ENCODE assay signal across 18 cellular contexts in genomic region chr11:129273322-129273721, GRCh38.
DNase-seq lines count a peak whose midpoint lies in the region; ATAC-seq, FAIRE-seq and TF ChIP-seq lines count a peak whose summit lies in the region.
"Had no signal": no experiment of that assay in that cellular context is flagged by ENCODE, and none has a peak within 500 bp of the region (broad histone marks: within the 10 kb centered on the region; RNA-seq: fewer than 3 reads in every experiment).

No MANE protein-coding gene starts in this region.

- H3K9me3 ChIP-seq in liver (ENCODE audit: control insufficient read depth in 4 of 4, low read length in 3 of 4) (no peaks in the 10 kb centered on the region), HepG2 (ENCODE audit: low read length) (no peaks in the 10 kb centered on the region)
- peaks cover 0 to 7% (median under 1%) of the 10 kb centered on the region in 11 experiments; a peak in 3 of 22 replicates for H3K9me3 ChIP-seq in BLaER1 treated with 17β-estradiol and CSF1 and Interleukin-3, amounts not matched to agents 10 nM and 100 nM (replicated peaks in 1 of 11)
- H3K9me3 ChIP-seq: Caco-2 had no signal

- H3K27ac ChIP-seq in liver (ENCODE audit: low read depth in 1 of 2, low read length in 2 of 2) (no peak overlapping the region), HepG2 (ENCODE audit: extremely low read length, insufficient read depth, low read length) (no peak overlapping the region), VCaP (peak overlapping the region; percentile 90)
- H3K27ac ChIP-seq in BLaER1 treated with 17β-estradiol and CSF1 and Interleukin-3, amounts not matched to agents 10 nM and 100 nM = no peak overlapping the region

- no peaks in the 10 kb centered on the region for H3K27me3 ChIP-seq in liver (ENCODE audit: control insufficient read depth in 4 of 4, insufficient read depth in 4 of 4, low read length in 3 of 4)
- H3K27me3 ChIP-seq in HepG2 (ENCODE audit: control insufficient read depth in 1 of 2, insufficient read depth in 2 of 2, low read length in 2 of 2) = no peaks in the 10 kb centered on the region
- no peaks in the 10 kb centered on the region for H3K27me3 ChIP-seq in BLaER1 treated with 17β-estradiol and CSF1 and Interleukin-3, amounts not matched to agents 10 nM and 100 nM

- ATAC-seq in HepG2 = no peak
- no peak for ATAC-seq in naive B cell (ENCODE audit: low read depth in 2 of 2)
- ATAC-seq in HG02759 (IDR thresholded peaks at IDR 0.05; ENCODE audit: unreplicated experiment) = no peak
- ATAC-seq: GM23338, HCT116 had no signal

- no peak for FAIRE-seq in HepG2 (lab: Jason Lieb, UNC)
- FAIRE-seq: G401.6, GM12892 had no signal

- H3K4me1 Mint-ChIP-seq in naive B cell = peaks cover 57 to 85% (median 79%) of the 10 kb centered on the region in 3 donors

- peak overlapping the region in 3 of 6 donors; percentile 15 to 95 (median 73) for H3K27ac Mint-ChIP-seq in naive B cell
- H3K27ac Mint-ChIP-seq: CD4-positive, alpha-beta memory T cell; GM23338; H9 had no signal

- CTCF ChIA-PET in HepG2 (lab: Yijun Ruan, JAX; ENCODE audit: low intra/inter-chr PET ratio, low total read pairs) = no interaction called here

- no peak for TF ChIP-seq EP300 in HepG2 (IDR thresholded peaks at IDR 0.05; ENCODE audit: low read depth in 2 of 2, low read length in 2 of 2)
- no peak for TF ChIP-seq EP300 in HepG2 (CRISPR knock-in tag; IDR thresholded peaks at IDR 0.05; ENCODE audit: borderline replicate concordance)

- no TSS peak for BruUV-seq in HepG2 (replicated peaks; lab: Mats Ljungman, UMichigan)

- no peak overlapping the region for H3K4me3 ChIP-seq in liver (ENCODE audit: low read depth in 1 of 3, low read length in 3 of 3)
- H3K4me3 ChIP-seq in HepG2 (replicated peaks in 1 of 3; ENCODE audit: insufficient read depth in 1 of 3, low read depth in 2 of 3, low read length in 3 of 3) = no peak overlapping the region
- no peak overlapping the region for H3K4me3 ChIP-seq in BLaER1 treated with 17β-estradiol and CSF1 and Interleukin-3, amounts not matched to agents 10 nM and 100 nM
- H3K4me3 ChIP-seq: GM23338 had no signal

- H3K36me3 Mint-ChIP-seq in naive B cell = no peaks in the 10 kb centered on the region
- H3K36me3 Mint-ChIP-seq: CD4-positive, alpha-beta memory T cell had no signal

- TF ChIP-seq RAD21 in liver (IDR thresholded peaks at IDR 0.05) (peak in 1 of 2 donors; percentile 18), HepG2 (CRISPR knock-in tag; IDR thresholded peaks at IDR 0.05) (no peak)

- peaks cover 28% of the 10 kb centered on the region for H4K20me1 ChIP-seq in HepG2 (ENCODE audit: insufficient read depth, low read length)
- H4K20me1 ChIP-seq in BLaER1 treated with 17β-estradiol and CSF1 and Interleukin-3, amounts not matched to agents 10 nM and 100 nM = peaks cover 0 to 64% (median 14%) of the 10 kb centered on the region in 11 experiments; a peak in 11 of 22 replicates

- no peak for TF ChIP-seq POLR2A in HepG2 (IDR thresholded peaks at IDR 0.05; ENCODE audit: insufficient read depth in 1 of 2, low read depth in 2 of 2, low read length in 2 of 2)

- TF ChIP-seq CTCF in liver (IDR thresholded peaks at IDR 0.05; ENCODE audit: low read depth, low read length, missing input control) (no peak), HepG2 (CRISPR knock-in tag; IDR thresholded peaks at IDR 0.05) (no peak), VCaP (conservative IDR thresholded peaks at IDR 0.05) (no peak)

- in situ Hi-C loops in HepG2 (cut with HindIII; ENCODE audit: extremely low pct_ligation_motif_present, low pct_unique_long_range_greater_than_20kb) = no loop called here

- peaks cover 7 to 75% (median 63%) of the 10 kb centered on the region in 4 donors for H3K4me1 ChIP-seq in liver (ENCODE audit: control insufficient read depth in 4 of 4, insufficient read depth in 4 of 4, low read length in 3 of 4)
- peaks cover 63% of the 10 kb centered on the region for H3K4me1 ChIP-seq in HepG2 (ENCODE audit: insufficient read depth, low read length)
- H3K4me1 ChIP-seq in BLaER1 treated with 17β-estradiol and CSF1 and Interleukin-3, amounts not matched to agents 10 nM and 100 nM = peaks cover 17 to 74% (median 57%) of the 10 kb centered on the region in 10 experiments

- no peak overlapping the region for H2AFZ ChIP-seq in HepG2 (ENCODE audit: low read length)
- H2AFZ ChIP-seq: GM23338 had no signal

- H3K4me2 ChIP-seq in HepG2 (ENCODE audit: low read depth, low read length) = no peak overlapping the region
- peak overlapping the region in 9 of 11 experiments; percentile 19 to 57 (median 42); a peak in 11 of 22 replicates for H3K4me2 ChIP-seq in BLaER1 treated with 17β-estradiol and CSF1 and Interleukin-3, amounts not matched to agents 10 nM and 100 nM
- H3K4me2 ChIP-seq: GM23338 had no signal

- DNase-seq in HepG2 (ENCODE audit: low spot score) (no peak), naive B cell (no peak), NCI-H446 (lab: John Stamatoyannopoulos, UW) (no peak)
- DNase-seq in activated T-cell treated with anti-CD3 and anti-CD28 coated beads, Interleukin-2, amount 50 U/mL, for 48 hours = no peak
- DNase-seq: C1 segment of cervical spinal cord; Caco-2; CD4-positive, alpha-beta memory T cell; DMS153; DND-41; H9 had no signal

- H3K27me3 Mint-ChIP-seq in naive B cell = peaks cover 0 to 3% (median 0%) of the 10 kb centered on the region in 3 donors

- H3K9ac ChIP-seq in liver (ENCODE audit: low read depth in 1 of 2, low read length in 2 of 2) = no peak overlapping the region
- H3K9ac ChIP-seq in HepG2 (ENCODE audit: insufficient read depth, low read depth, low read length) = no peak overlapping the region
- no peak overlapping the region for H3K9ac ChIP-seq in BLaER1 treated with 17β-estradiol and CSF1 and Interleukin-3, amounts not matched to agents 10 nM and 100 nM

- no peaks in the 10 kb centered on the region for H3K9me3 Mint-ChIP-seq in naive B cell
- H3K9me3 Mint-ChIP-seq: GM23338, H9 had no signal

- H3K79me2 ChIP-seq in HepG2 (ENCODE audit: insufficient read depth, low read length) = peaks cover 92% of the 10 kb centered on the region

- peak overlapping the region in 6 of 8 donors; percentile 57 to 86 (median 74) for H3K4me3 Mint-ChIP-seq in naive B cell
- H3K4me3 Mint-ChIP-seq: CD4-positive, alpha-beta memory T cell; GM23338; H9 had no signal

- no peaks in the 10 kb centered on the region for H3K36me3 ChIP-seq in liver (ENCODE audit: control insufficient read depth in 4 of 4, insufficient read depth in 3 of 4, low read depth in 1 of 4, low read length in 3 of 4)
- H3K36me3 ChIP-seq in HepG2 (replicated peaks in 1 of 2; ENCODE audit: control insufficient read depth in 1 of 2, insufficient read depth in 2 of 2, low read length in 2 of 2) = no peaks in the 10 kb centered on the region
- peaks cover 0 to 12% (median 0%) of the 10 kb centered on the region in 11 experiments; a peak in 1 of 22 replicates for H3K36me3 ChIP-seq in BLaER1 treated with 17β-estradiol and CSF1 and Interleukin-3, amounts not matched to agents 10 nM and 100 nM

- POLR2A ChIA-PET in HepG2 (lab: Yijun Ruan, JAX) = no interaction called here

- intact Hi-C loops in HepG2 (cut with micrococcal nuclease; ENCODE audit: unreplicated experiment) = no loop called here

TF ChIP-seq in liver, 16 proteins besides CTCF, POLR2A, EP300 and RAD21 (continues in another document):
- TF ChIP-seq, protein P1, sequence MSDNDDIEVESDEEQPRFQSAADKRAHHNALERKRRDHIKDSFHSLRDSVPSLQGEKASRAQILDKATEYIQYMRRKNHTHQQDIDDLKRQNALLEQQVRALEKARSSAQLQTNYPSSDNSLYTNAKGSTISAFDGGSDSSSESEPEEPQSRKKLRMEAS (IDR thresholded peaks at IDR 0.05) = no peak
- TF ChIP-seq EGR1 (IDR thresholded peaks at IDR 0.05; ENCODE audit: low read depth in 2 of 2) (no peak), NR2F2 (IDR thresholded peaks at IDR 0.05) (no peak), HNF4G (IDR thresholded peaks at IDR 0.05) (peak; percentile 11), HNF4A (conservative IDR thresholded peaks at IDR 0.05) (peak; percentile 87 to 88), RXRA (IDR thresholded peaks at IDR 0.05) (peak; percentile 35 to 75)

TF ChIP-seq in HepG2, 621 proteins besides CTCF, POLR2A, EP300 and RAD21 (continues in another document):
- TF ChIP-seq ZNF446 (CRISPR knock-in tag; IDR thresholded peaks at IDR 0.05) (no peak), ZNF10 (CRISPR knock-in tag; IDR thresholded peaks at IDR 0.05; ENCODE audit: borderline replicate concordance, low read depth) (no peak), NFE2 (CRISPR knock-in tag; IDR thresholded peaks at IDR 0.05) (no peak), ZNF766 (CRISPR knock-in tag; IDR thresholded peaks at IDR 0.05; ENCODE audit: borderline replicate concordance) (no peak), KLF11 (CRISPR knock-in tag; IDR thresholded peaks at IDR 0.05) (no peak)
- TF ChIP-seq, protein P2, sequence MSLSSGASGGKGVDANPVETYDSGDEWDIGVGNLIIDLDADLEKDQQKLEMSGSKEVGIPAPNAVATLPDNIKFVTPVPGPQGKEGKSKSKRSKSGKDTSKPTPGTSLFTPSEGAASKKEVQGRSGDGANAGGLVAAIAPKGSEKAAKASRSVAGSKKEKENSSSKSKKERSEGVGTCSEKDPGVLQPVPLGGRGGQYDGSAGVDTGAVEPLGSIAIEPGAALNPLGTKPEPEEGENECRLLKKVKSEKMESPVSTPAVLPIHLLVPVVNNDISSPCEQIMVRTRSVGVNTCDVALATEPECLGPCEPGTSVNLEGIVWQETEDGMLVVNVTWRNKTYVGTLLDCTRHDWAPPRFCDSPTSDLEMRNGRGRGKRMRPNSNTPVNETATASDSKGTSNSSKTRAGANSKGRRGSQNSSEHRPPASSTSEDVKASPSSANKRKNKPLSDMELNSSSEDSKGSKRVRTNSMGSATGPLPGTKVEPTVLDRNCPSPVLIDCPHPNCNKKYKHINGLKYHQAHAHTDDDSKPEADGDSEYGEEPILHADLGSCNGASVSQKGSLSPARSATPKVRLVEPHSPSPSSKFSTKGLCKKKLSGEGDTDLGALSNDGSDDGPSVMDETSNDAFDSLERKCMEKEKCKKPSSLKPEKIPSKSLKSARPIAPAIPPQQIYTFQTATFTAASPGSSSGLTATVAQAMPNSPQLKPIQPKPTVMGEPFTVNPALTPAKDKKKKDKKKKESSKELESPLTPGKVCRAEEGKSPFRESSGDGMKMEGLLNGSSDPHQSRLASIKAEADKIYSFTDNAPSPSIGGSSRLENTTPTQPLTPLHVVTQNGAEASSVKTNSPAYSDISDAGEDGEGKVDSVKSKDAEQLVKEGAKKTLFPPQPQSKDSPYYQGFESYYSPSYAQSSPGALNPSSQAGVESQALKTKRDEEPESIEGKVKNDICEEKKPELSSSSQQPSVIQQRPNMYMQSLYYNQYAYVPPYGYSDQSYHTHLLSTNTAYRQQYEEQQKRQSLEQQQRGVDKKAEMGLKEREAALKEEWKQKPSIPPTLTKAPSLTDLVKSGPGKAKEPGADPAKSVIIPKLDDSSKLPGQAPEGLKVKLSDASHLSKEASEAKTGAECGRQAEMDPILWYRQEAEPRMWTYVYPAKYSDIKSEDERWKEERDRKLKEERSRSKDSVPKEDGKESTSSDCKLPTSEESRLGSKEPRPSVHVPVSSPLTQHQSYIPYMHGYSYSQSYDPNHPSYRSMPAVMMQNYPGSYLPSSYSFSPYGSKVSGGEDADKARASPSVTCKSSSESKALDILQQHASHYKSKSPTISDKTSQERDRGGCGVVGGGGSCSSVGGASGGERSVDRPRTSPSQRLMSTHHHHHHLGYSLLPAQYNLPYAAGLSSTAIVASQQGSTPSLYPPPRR (CRISPR knock-in tag; IDR thresholded peaks at IDR 0.05; ENCODE audit: borderline replicate concordance) = no peak
